ENCODE assay signal across 1 cellular context in the genomic region with DNA sequence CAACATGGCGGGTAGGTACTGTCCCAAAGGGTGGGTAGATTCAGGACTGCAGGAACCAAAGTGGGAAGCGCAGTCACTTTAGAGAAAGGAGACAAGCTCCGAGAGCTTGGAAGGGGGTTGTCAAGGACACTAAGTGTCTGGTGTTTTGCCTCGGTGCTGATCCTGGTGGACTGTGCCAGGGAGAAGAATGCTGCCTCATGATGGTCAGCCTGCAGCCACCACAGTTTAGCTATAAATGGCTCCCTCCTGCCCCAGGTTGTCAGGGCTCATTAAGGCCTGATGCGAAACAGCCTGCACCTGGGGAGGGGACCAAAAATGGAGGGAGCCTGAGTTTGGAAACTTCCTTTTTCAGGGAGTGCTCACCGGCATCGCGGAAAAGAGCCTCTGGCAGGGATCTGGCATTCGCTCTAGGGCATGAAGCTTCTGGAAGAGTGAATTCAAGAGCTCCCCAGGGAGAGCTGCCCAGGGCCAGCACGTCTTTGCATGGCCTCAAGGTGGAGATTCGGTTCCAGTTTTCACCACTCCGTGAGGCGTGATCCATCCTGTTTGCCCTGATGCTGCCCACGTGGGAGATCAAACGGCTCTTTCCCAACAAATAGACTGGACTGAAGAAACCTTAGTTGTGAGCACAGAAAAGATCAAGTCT.
TF ChIP-seq lines count a peak whose summit lies in the region.

No MANE protein-coding gene starts in this region.

TF ChIP-seq in HepG2, 621 proteins besides CTCF, POLR2A, EP300 and RAD21 (continued from another document):
- no peak for TF ChIP-seq ATF1 (CRISPR knock-in tag; IDR thresholded peaks at IDR 0.05)
- no peak for TF ChIP-seq ZFP36L1 (CRISPR knock-in tag; IDR thresholded peaks at IDR 0.05)
